In the genomic region with DNA sequence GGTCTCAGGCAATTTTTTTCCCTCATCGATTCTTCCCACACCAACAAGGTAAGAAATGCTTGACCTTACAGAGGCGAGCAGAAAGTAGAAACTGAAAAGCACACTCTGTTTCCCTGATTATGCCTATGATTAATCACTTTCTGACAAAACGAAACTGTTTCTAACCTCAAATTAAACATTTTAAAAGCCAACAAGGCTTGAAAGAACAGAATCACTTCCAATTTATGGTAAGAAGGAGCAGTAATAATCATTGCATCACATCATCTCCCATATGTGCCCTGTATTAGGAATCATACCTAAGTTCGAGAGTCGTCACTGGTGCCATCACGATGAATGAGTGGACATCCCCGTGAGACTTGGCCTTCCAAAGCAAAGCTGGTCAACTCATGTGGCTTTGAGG, we compare ENCODE assay signal across 29 cellular contexts. TPM values are rescaled to one million over a fixed set of nuclear protein-coding genes. Genes with fewer than 3 reads are reported as not detected.
DNase-seq lines count a peak whose midpoint lies in the region; ATAC-seq and TF ChIP-seq lines count a peak whose summit lies in the region.
"Had no signal": no experiment of that assay in that cellular context is flagged by ENCODE, and none has a peak within 500 bp of the region (broad histone marks: within the 10 kb centered on the region; RNA-seq: fewer than 3 reads in every experiment).

No MANE protein-coding gene starts in this region.

- H3K4me1 Mint-ChIP-seq in activated CD8-positive, alpha-beta T cell treated with anti-CD3 and anti-CD28 coated beads for 36 hours (ENCODE audit: low read depth): peaks cover 54% of the 10 kb centered on the region
- peaks cover 37% of the 10 kb centered on the region for H3K4me1 Mint-ChIP-seq in activated CD8-positive, alpha-beta T cell treated with anti-CD3 and anti-CD28 coated beads, Interleukin-2, amount 10 ng/mL, durations not matched to agents 7 days and 5 days (ENCODE audit: low read depth)
- H3K4me1 Mint-ChIP-seq in CD8-positive, alpha-beta memory T cell: peaks cover 23 to 46% (median 35%) of the 10 kb centered on the region in 3 donors
- H3K4me1 Mint-ChIP-seq in activated T-helper 17 cell treated with anti-CD3 and anti-CD28 coated beads, Interleukin-2, amount 50 U/mL, for 72 hours: peaks cover 29% of the 10 kb centered on the region

- H3K9me3 ChIP-seq in CD8-positive, alpha-beta memory T cell (ENCODE audit: low read length): no peaks in the 10 kb centered on the region
- H3K9me3 ChIP-seq in prostate gland (no peaks in the 10 kb centered on the region), esophagus squamous epithelium (no peaks in the 10 kb centered on the region)
- H3K9me3 ChIP-seq: heart left ventricle had no signal

- 43% methylated on average over 7 of the region's 7 CpGs for WGBS in prostate gland
- WGBS in esophagus squamous epithelium, 2 donors: 37 to 42% methylated on average over 7 of the region's 7 CpGs

- no peaks in the 10 kb centered on the region for H3K36me3 Mint-ChIP-seq in activated CD8-positive, alpha-beta T cell treated with anti-CD3 and anti-CD28 coated beads for 36 hours (ENCODE audit: low read depth)
- H3K36me3 Mint-ChIP-seq in activated CD8-positive, alpha-beta T cell treated with anti-CD3 and anti-CD28 coated beads, Interleukin-2, amount 10 ng/mL, durations not matched to agents 7 days and 5 days (ENCODE audit: low read depth): no peaks in the 10 kb centered on the region
- H3K36me3 Mint-ChIP-seq in CD8-positive, alpha-beta memory T cell: no peaks in the 10 kb centered on the region
- H3K36me3 Mint-ChIP-seq in activated T-helper 17 cell treated with anti-CD3 and anti-CD28 coated beads, Interleukin-2, amount 50 U/mL, for 72 hours (ENCODE audit: low read depth): no peaks in the 10 kb centered on the region

- H3K27me3 Mint-ChIP-seq in activated CD8-positive, alpha-beta T cell treated with anti-CD3 and anti-CD28 coated beads for 36 hours: peaks cover 10% of the 10 kb centered on the region
- peaks cover 2% of the 10 kb centered on the region for H3K27me3 Mint-ChIP-seq in activated CD8-positive, alpha-beta T cell treated with anti-CD3 and anti-CD28 coated beads, Interleukin-2, amount 10 ng/mL, durations not matched to agents 7 days and 5 days (ENCODE audit: low read depth)
- no peaks in the 10 kb centered on the region for H3K27me3 Mint-ChIP-seq in CD8-positive, alpha-beta memory T cell
- H3K27me3 Mint-ChIP-seq in activated T-helper 17 cell treated with anti-CD3 and anti-CD28 coated beads, Interleukin-2, amount 50 U/mL, for 72 hours: peaks cover 35% of the 10 kb centered on the region

- TF ChIP-seq POLR2A in prostate gland (IDR thresholded peaks at IDR 0.05) (no peak), esophagus squamous epithelium (IDR thresholded peaks at IDR 0.05) (no peak)

- no peaks in the 10 kb centered on the region for H3K36me3 ChIP-seq in CD8-positive, alpha-beta memory T cell (ENCODE audit: insufficient read depth, low read length)
- H3K36me3 ChIP-seq in prostate gland (no peaks in the 10 kb centered on the region), esophagus squamous epithelium (no peaks in the 10 kb centered on the region)
- H3K36me3 ChIP-seq: BLaER1 treated with 17β-estradiol and CSF1 and Interleukin-3, amounts not matched to agents 10 nM and 100 nM; heart left ventricle; spleen had no signal

- peaks cover 9% of the 10 kb centered on the region for H3K4me1 ChIP-seq in CD8-positive, alpha-beta memory T cell (ENCODE audit: insufficient read depth, low read length)
- H3K4me1 ChIP-seq in prostate gland (replicated peaks): no peaks in the 10 kb centered on the region
- H3K4me1 ChIP-seq in esophagus squamous epithelium: peaks cover 0 to 17% (median 3%) of the 10 kb centered on the region in 3 donors

- POLR2A ChIA-PET in activated CD8-positive, alpha-beta T cell treated with anti-CD3 and anti-CD28 coated beads for 36 hours (lab: Charles Lee): interaction anchor here (1.0 kb wide), 1 partner anchor 208 kb away, joined by 3 read pairs; no protein-coding TSS in a partner anchor
- POLR2A ChIA-PET in activated CD8-positive, alpha-beta T cell treated with anti-CD3 and anti-CD28 coated beads, Interleukin-2, amount 10 ng/mL, durations not matched to agents 7 days and 5 days (lab: Charles Lee): no interaction called here
- POLR2A ChIA-PET in CD8-positive, alpha-beta memory T cell (lab: Charles Lee): no interaction called here

- intact Hi-C loops in activated CD8-positive, alpha-beta T cell treated with anti-CD3 and anti-CD28 coated beads for 36 hours (cut with micrococcal nuclease): no loop called here
- intact Hi-C loops in prostate gland (cut with DNase I): no loop called here
- intact Hi-C loops in esophagus squamous epithelium (cut with DNase I): no loop called here

- no peak overlapping the region for H3K27ac ChIP-seq in CD8-positive, alpha-beta memory T cell (ENCODE audit: low read depth, low read length)
- H3K27ac ChIP-seq in prostate gland (peak overlapping the region; percentile 59 to 64), esophagus squamous epithelium (peak overlapping the region in 1 of 4 donors; percentile 33)
- H3K27ac ChIP-seq: BLaER1 treated with 17β-estradiol and CSF1 and Interleukin-3, amounts not matched to agents 10 nM and 100 nM; dorsolateral prefrontal cortex; heart left ventricle had no signal

- no peak for TF ChIP-seq CTCF in activated CD8-positive, alpha-beta T cell treated with anti-CD3 and anti-CD28 coated beads for 36 hours (IDR thresholded peaks at IDR 0.05)
- TF ChIP-seq CTCF in prostate gland (IDR thresholded peaks at IDR 0.05) (no peak), esophagus squamous epithelium (IDR thresholded peaks at IDR 0.05) (no peak)

- CTCF ChIA-PET in activated CD8-positive, alpha-beta T cell treated with anti-CD3 and anti-CD28 coated beads for 36 hours (lab: Charles Lee): interaction anchor here (1.2 to 11.4 kb wide), 8 partner anchors 8 to 269 kb away, joined by 3 to 147 read pairs (median 6); a partner anchor contains a TSS
- CTCF ChIA-PET in activated CD8-positive, alpha-beta T cell treated with anti-CD3 and anti-CD28 coated beads, Interleukin-2, amount 10 ng/mL, durations not matched to agents 7 days and 5 days (lab: Charles Lee): interaction anchor here (1.0 to 2.2 kb wide), 7 partner anchors 8 to 235 kb away, joined by 3 to 14 read pairs (median 4); no protein-coding TSS in a partner anchor
- CTCF ChIA-PET in CD8-positive, alpha-beta memory T cell (lab: Charles Lee): interaction anchor here (0.8 to 2.0 kb wide), 2 partner anchors 8 to 12 kb away, joined by 4 to 8 read pairs; a partner anchor contains a TSS

- H3K4me3 Mint-ChIP-seq in activated CD8-positive, alpha-beta T cell treated with anti-CD3 and anti-CD28 coated beads for 36 hours: no peak overlapping the region
- no peak overlapping the region for H3K4me3 Mint-ChIP-seq in activated CD8-positive, alpha-beta T cell treated with anti-CD3 and anti-CD28 coated beads, Interleukin-2, amount 10 ng/mL, durations not matched to agents 7 days and 5 days
- peak overlapping the region; percentile 22 to 84 (median 40) for H3K4me3 Mint-ChIP-seq in CD8-positive, alpha-beta memory T cell
- H3K4me3 Mint-ChIP-seq in activated T-helper 17 cell treated with anti-CD3 and anti-CD28 coated beads, Interleukin-2, amount 50 U/mL, for 72 hours: peak overlapping the region; percentile 29

- no peaks in the 10 kb centered on the region for H3K9me3 Mint-ChIP-seq in activated CD8-positive, alpha-beta T cell treated with anti-CD3 and anti-CD28 coated beads for 36 hours
- H3K9me3 Mint-ChIP-seq in activated CD8-positive, alpha-beta T cell treated with anti-CD3 and anti-CD28 coated beads, Interleukin-2, amount 10 ng/mL, durations not matched to agents 7 days and 5 days (ENCODE audit: insufficient read depth): no peaks in the 10 kb centered on the region
- no peaks in the 10 kb centered on the region for H3K9me3 Mint-ChIP-seq in CD8-positive, alpha-beta memory T cell
- no peaks in the 10 kb centered on the region for H3K9me3 Mint-ChIP-seq in activated T-helper 17 cell treated with anti-CD3 and anti-CD28 coated beads, Interleukin-2, amount 50 U/mL, for 72 hours

- no peaks in the 10 kb centered on the region for H3K27me3 ChIP-seq in CD8-positive, alpha-beta memory T cell (ENCODE audit: insufficient read depth, low read length, poor library complexity, severe bottlenecking)
- no peaks in the 10 kb centered on the region for H3K27me3 ChIP-seq in prostate gland (replicated peaks; ENCODE audit: insufficient read depth)
- H3K27me3 ChIP-seq in esophagus squamous epithelium: no peaks in the 10 kb centered on the region
- H3K27me3 ChIP-seq: BLaER1 treated with 17β-estradiol and CSF1 and Interleukin-3, amounts not matched to agents 10 nM and 100 nM; heart left ventricle; spleen had no signal

- peak overlapping the region; percentile 23 for H3K27ac Mint-ChIP-seq in activated CD8-positive, alpha-beta T cell treated with anti-CD3 and anti-CD28 coated beads for 36 hours
- no peak overlapping the region for H3K27ac Mint-ChIP-seq in activated CD8-positive, alpha-beta T cell treated with anti-CD3 and anti-CD28 coated beads, Interleukin-2, amount 10 ng/mL, durations not matched to agents 7 days and 5 days
- peak overlapping the region in 7 of 8 donors; percentile 15 to 64 (median 38) for H3K27ac Mint-ChIP-seq in CD8-positive, alpha-beta memory T cell
- peak overlapping the region; percentile 7 for H3K27ac Mint-ChIP-seq in activated T-helper 17 cell treated with anti-CD3 and anti-CD28 coated beads, Interleukin-2, amount 50 U/mL, for 72 hours

- peak; percentile 34 for ATAC-seq in activated CD8-positive, alpha-beta T cell treated with anti-CD3 and anti-CD28 coated beads for 36 hours
- no peak for ATAC-seq in activated CD8-positive, alpha-beta T cell treated with anti-CD3 and anti-CD28 coated beads, Interleukin-2, amount 10 ng/mL, durations not matched to agents 7 days and 5 days
- peak; percentile 70 for ATAC-seq in activated T-helper 17 cell treated with anti-CD3 and anti-CD28 coated beads, Interleukin-2, amount 50 U/mL, for 72 hours (replicated peaks)
- no peak for ATAC-seq in GM21528 (IDR thresholded peaks at IDR 0.05; ENCODE audit: low FRiP score, unreplicated experiment)
- ATAC-seq: heart left ventricle, left colon had no signal

- peak overlapping the region; percentile 24 for H3K4me3 ChIP-seq in CD8-positive, alpha-beta memory T cell (ENCODE audit: low read length)
- H3K4me3 ChIP-seq in prostate gland (no peak overlapping the region), esophagus squamous epithelium (peak overlapping the region in 1 of 4 donors; percentile 1)
- H3K4me3 ChIP-seq: BLaER1 treated with 17β-estradiol and CSF1 and Interleukin-3, amounts not matched to agents 10 nM and 100 nM; dorsolateral prefrontal cortex; heart left ventricle; spleen had no signal

- no peak for DNase-seq in activated CD8-positive, alpha-beta T cell treated with anti-CD3 and anti-CD28 coated beads for 36 hours
- no peak for DNase-seq in activated CD8-positive, alpha-beta T cell treated with anti-CD3 and anti-CD28 coated beads, Interleukin-2, amount 10 ng/mL, durations not matched to agents 7 days and 5 days
- DNase-seq in CD8-positive, alpha-beta memory T cell: no peak
- no peak for DNase-seq in prostate gland (ENCODE audit: low spot score)
- DNase-seq in stimulated activated CD8-positive, alpha-beta memory T cell treated with anti-CD3 and anti-CD28 coated beads, Interleukin-4, amount 100 ng/mL, for 48 hours: no peak
- DNase-seq in esophagus squamous epithelium (lab: John Stamatoyannopoulos, UW): no peak
- DNase-seq: ACHN; anterior cingulate cortex; caudate nucleus; dorsolateral prefrontal cortex; EL; GOT3; heart left ventricle; left colon; mesenchymal stem cell; NCI-H1092 treated with DMSO at 0.1 percent for 48 hours; NCI-H2029 treated with DMSO at 0.1 percent for 48 hours; NCI-H226; NCI-H82; occipital lobe; retina; SHP77 treated with DMSO at 0.1 percent for 48 hours; spleen; stimulated activated CD4-positive, alpha-beta T cell treated with anti-CD3 and anti-CD28 coated beads, Interleukin-4, amount 100 ng/mL, for 24 hours; substantia nigra had no signal

RNA-seq across cellular contexts. Expression of a gene that starts 12.5 kb away (rescaled TPM):
- total RNA-seq in activated CD8-positive, alpha-beta T cell treated with anti-CD3 and anti-CD28 coated beads for 36 hours: under 1 TPM in 1 of 2 experiments, not detected in 1; 0.43 TPM
- not detected for total RNA-seq in activated CD8-positive, alpha-beta T cell treated with anti-CD3 and anti-CD28 coated beads, Interleukin-2, amount 10 ng/mL, durations not matched to agents 7 days and 5 days
- 1 to 10 TPM; 2.3 to 3.1 TPM for total RNA-seq in CD8-positive, alpha-beta memory T cell
- 0.24 TPM for polyA plus RNA-seq in CD8-positive, alpha-beta memory T cell
- 1 to 10 TPM in 1 of 2 donors, under 1 TPM in 1; 0.19 to 1.0 TPM for total RNA-seq in activated T-helper 17 cell treated with anti-CD3 and anti-CD28 coated beads, Interleukin-2, amount 50 U/mL, for 72 hours
- total RNA-seq in prostate gland (1 to 10 TPM; 1.4 to 3.1 TPM), esophagus squamous epithelium (1 to 10 TPM in 2 of 4 donors, not detected in 2; 2.2 to 2.4 TPM)
- total RNA-seq: LHCN-M2, occipital lobe had no signal
- polyA plus RNA-seq: heart left ventricle had no signal

Comparison
In these comparisons a context has a peak if more than half of its experiments do, and no peak if none do; other contexts are left out.
1. ATAC-seq: peak in activated CD8-positive, alpha-beta T cell treated with anti-CD3 and anti-CD28 coated beads for 36 hours (single experiment) and activated T-helper 17 cell treated with anti-CD3 and anti-CD28 coated beads, Interleukin-2, amount 50 U/mL, for 72 hours (single experiment); none in activated CD8-positive, alpha-beta T cell treated with anti-CD3 and anti-CD28 coated beads, Interleukin-2, amount 10 ng/mL, durations not matched to agents 7 days and 5 days (single experiment) and GM21528 (single experiment).
2. H3K4me3 Mint-ChIP-seq: peak in CD8-positive, alpha-beta memory T cell (7 of 7) and activated T-helper 17 cell treated with anti-CD3 and anti-CD28 coated beads, Interleukin-2, amount 50 U/mL, for 72 hours (single experiment); none in activated CD8-positive, alpha-beta T cell treated with anti-CD3 and anti-CD28 coated beads for 36 hours (single experiment) and activated CD8-positive, alpha-beta T cell treated with anti-CD3 and anti-CD28 coated beads, Interleukin-2, amount 10 ng/mL, durations not matched to agents 7 days and 5 days (single experiment).